Comparison of ENCODE assay signal across 8 cellular contexts in genomic region chr19:6076675-6077463, GRCh38. TPM values are rescaled to one million over a fixed set of nuclear protein-coding genes. Genes with fewer than 3 reads are reported as not detected.
DNase-seq lines count a peak whose midpoint lies in the region; ATAC-seq and TF ChIP-seq lines count a peak whose summit lies in the region.

No MANE protein-coding gene starts in this region.

- H2AFZ ChIP-seq in hepatocyte = no peak overlapping the region

- H3K4me2 ChIP-seq in hepatocyte = no peak overlapping the region

- no peaks in the 10 kb centered on the region for H3K27me3 ChIP-seq in Panc1 (ENCODE audit: control insufficient read depth, insufficient read depth, low read length)
- H3K27me3 ChIP-seq in psoas muscle (ENCODE audit: insufficient read depth in 3 of 3, low read length in 2 of 3) = no peaks in the 10 kb centered on the region
- H3K27me3 ChIP-seq in hepatocyte = no peaks in the 10 kb centered on the region

- no peaks in the 10 kb centered on the region for H3K36me3 ChIP-seq in Panc1 (ENCODE audit: control insufficient read depth, insufficient read depth, low read length)
- no peaks in the 10 kb centered on the region for H3K36me3 ChIP-seq in psoas muscle (ENCODE audit: insufficient read depth in 1 of 2, low read depth in 1 of 2)
- H3K36me3 ChIP-seq in hepatocyte (replicated peaks; ENCODE audit: insufficient read depth, low read depth) = no peaks in the 10 kb centered on the region

- H3K4me3 Mint-ChIP-seq in immature natural killer cell = no peak overlapping the region

- BruUV-seq in Panc1 (replicated peaks; lab: Mats Ljungman, UMichigan) = no TSS peak

- no peaks in the 10 kb centered on the region for H4K20me1 ChIP-seq in hepatocyte (ENCODE audit: insufficient read depth, poor library complexity, severe bottlenecking)

- in situ Hi-C loops in Panc1 (cut with HindIII; ENCODE audit: low pct_unique_long_range_greater_than_20kb, low sequenced_read_pairs) = no loop called here

- H3K36me3 Mint-ChIP-seq in immature natural killer cell = no peaks in the 10 kb centered on the region

- DNase-seq in Daoy (ENCODE audit: low read depth) (peak; percentile 72), Panc1 (ENCODE audit: low read depth, low spot score) (no peak), fibroblast of gingiva (ENCODE audit: low read depth) (peak; percentile 97), psoas muscle (peak in 1 of 2 donors; percentile 41), NCI-H1092 (lab: John Stamatoyannopoulos, UW) (no peak), hepatocyte (ENCODE audit: low spot score) (no peak), immature natural killer cell (no peak)

- no peak overlapping the region for H3K27ac Mint-ChIP-seq in immature natural killer cell

- H3K9me3 ChIP-seq in Panc1 (ENCODE audit: control insufficient read depth, insufficient read depth, low read depth, low read length) (no peaks in the 10 kb centered on the region), psoas muscle (no peaks in the 10 kb centered on the region), hepatocyte (ENCODE audit: low read depth) (no peaks in the 10 kb centered on the region)

- TF ChIP-seq CTCF in Panc1 (IDR thresholded peaks at IDR 0.05) (no peak), psoas muscle (IDR thresholded peaks at IDR 0.05) (no peak), hepatocyte (IDR thresholded peaks at IDR 0.05; ENCODE audit: poor library complexity) (no peak)

- POLR2A ChIA-PET in Panc1 (lab: Charles Lee) = no interaction called here

- H3K79me2 ChIP-seq in hepatocyte = no peaks in the 10 kb centered on the region

- H3K9me3 Mint-ChIP-seq in immature natural killer cell = no peaks in the 10 kb centered on the region

- H3K4me1 ChIP-seq in Panc1 (ENCODE audit: control insufficient read depth, insufficient read depth, low read length) (no peaks in the 10 kb centered on the region), psoas muscle (no peaks in the 10 kb centered on the region), hepatocyte (ENCODE audit: insufficient read depth) (no peaks in the 10 kb centered on the region)

- no peak for ATAC-seq in Panc1
- ATAC-seq in psoas muscle = peak in 2 of 4 donors; percentile 35 to 37
- ATAC-seq in HG02642 (IDR thresholded peaks at IDR 0.05; ENCODE audit: poor library complexity, unreplicated experiment) = no peak

- WGBS in psoas muscle, 3 donors = 38 to 47% (median 41%) methylated on average over 13 of the region's 13 CpGs
- 79% methylated on average over 13 of the region's 13 CpGs for WGBS in hepatocyte (ENCODE audit: low lambda C conversion rate, missing lambda C conversion rate)

- no peaks in the 10 kb centered on the region for H3K9me2 ChIP-seq in hepatocyte (replicated peaks; ENCODE audit: insufficient read depth)

- CTCF ChIA-PET in Panc1 (lab: Charles Lee) = no interaction called here

- no peak overlapping the region for H3K4me3 ChIP-seq in Panc1 (ENCODE audit: low read depth in 2 of 2, low read length in 2 of 2)
- no peak overlapping the region for H3K4me3 ChIP-seq in psoas muscle
- H3K4me3 ChIP-seq in hepatocyte = no peak overlapping the region

- H3K4me1 Mint-ChIP-seq in immature natural killer cell = no peaks in the 10 kb centered on the region

- H3K27me3 Mint-ChIP-seq in immature natural killer cell (ENCODE audit: low read depth in 3 of 3) = peaks cover 2 to 6% (median 5%) of the 10 kb centered on the region in 3 donors

- H3K27ac ChIP-seq in Panc1 (ENCODE audit: low read length) = peak overlapping the region; percentile 51; the same call in 1 of the 2 replicates
- peak overlapping the region; percentile 1 for H3K27ac ChIP-seq in psoas muscle
- H3K27ac ChIP-seq in hepatocyte = no peak overlapping the region

- intact Hi-C loops in Panc1 (cut with micrococcal nuclease; ENCODE audit: unreplicated experiment) = no loop called here
- intact Hi-C loops in psoas muscle (cut with DNase I) = no loop called here

RNA-seq across cellular contexts. Expression of gene RFX2, which starts 33.4 kb away (rescaled TPM):
- 3.6 and 11.1 TPM in 2 replicates for total RNA-seq in Daoy (2014; rRNA removed; shearing (Covaris generic))
- 8.0 TPM for total RNA-seq in Panc1 (2021; ENCODE audit: unreplicated experiment)
- polyA plus RNA-seq in Panc1 (2012; ENCODE audit: insufficient read length) = 7.3 TPM
- 1 to 10 TPM in 2 of 4 donors, under 1 TPM in 2; 0.71 to 2.1 (median 1.3) TPM for total RNA-seq in psoas muscle
- polyA plus RNA-seq in psoas muscle = 1 to 10 TPM in 2 of 3 donors, under 1 TPM in 1; 0.58 to 1.5 (median 1.0) TPM
- 2.3 and 4.0 TPM in 2 replicates for total RNA-seq in hepatocyte
- polyA plus RNA-seq in hepatocyte = 4.2 and 4.9 TPM in 2 replicates
- 1 to 10 TPM in 2 of 3 donors, not detected in 1; 2.2 to 3.9 TPM for polyA plus RNA-seq in immature natural killer cell

RNA-seq across cellular contexts. Expression of gene ACSBG2, which starts 58.6 kb away (rescaled TPM):
- total RNA-seq in Daoy (2014; rRNA removed; shearing (Covaris generic)) = not detected in 2 replicates
- total RNA-seq in Panc1 (2021; ENCODE audit: unreplicated experiment) (not detected), psoas muscle (not detected), hepatocyte (not detected in 2 replicates)
- not detected for polyA plus RNA-seq in Panc1 (2012; ENCODE audit: insufficient read length)
- polyA plus RNA-seq in psoas muscle (not detected), hepatocyte (not detected in 2 replicates), immature natural killer cell (under 1 TPM in 1 of 3 donors, not detected in 2; 0.38 TPM)

Comparison
In these comparisons a context has a peak if more than half of its experiments do, and no peak if none do; other contexts are left out.
1. DNase-seq: peak in Daoy (single experiment) and fibroblast of gingiva (single experiment); none in Panc1 (single experiment), NCI-H1092 (single experiment), hepatocyte (single experiment) and immature natural killer cell (0 of 3).